In genomic region chr20:44070139-44070900, GRCh38 we compare ENCODE assay signal across 10 cellular contexts.
DNase-seq lines count a peak whose midpoint lies in the region; ATAC-seq and TF ChIP-seq lines count a peak whose summit lies in the region.
"Had no signal": no experiment of that assay in that cellular context is flagged by ENCODE, and none has a peak within 500 bp of the region (broad histone marks: within the 10 kb centered on the region; RNA-seq: fewer than 3 reads in every experiment).

No MANE protein-coding gene starts in this region.

- H3K9me3 Mint-ChIP-seq in activated B cell treated with CpG ODN at 0.5 μM for 24 hours: no peaks in the 10 kb centered on the region
- no peaks in the 10 kb centered on the region for H3K9me3 Mint-ChIP-seq in stimulated activated memory B cell treated with anti-CD40 and anti-IgM and Interleukin-4, amounts not matched to agents 10 μg/mL and 1 μg/mL and 100 μg/mL, for 72 hours

- intact Hi-C loops in activated B cell treated with CpG ODN at 0.5 μM for 24 hours (cut with micrococcal nuclease) (no loop called here), psoas muscle (cut with DNase I) (no loop called here)

- peaks cover 39% of the 10 kb centered on the region for H3K4me1 Mint-ChIP-seq in activated B cell treated with CpG ODN at 0.5 μM for 24 hours
- peaks cover 33% of the 10 kb centered on the region for H3K4me1 Mint-ChIP-seq in stimulated activated memory B cell treated with anti-CD40 and anti-IgM and Interleukin-4, amounts not matched to agents 10 μg/mL and 1 μg/mL and 100 μg/mL, for 72 hours

- no peak for TF ChIP-seq RAD21 in Ishikawa (IDR thresholded peaks at IDR 0.05; ENCODE audit: low read depth)

- peaks cover 5% of the 10 kb centered on the region for H3K27me3 Mint-ChIP-seq in activated B cell treated with CpG ODN at 0.5 μM for 24 hours
- peaks cover 35% of the 10 kb centered on the region for H3K27me3 Mint-ChIP-seq in stimulated activated memory B cell treated with anti-CD40 and anti-IgM and Interleukin-4, amounts not matched to agents 10 μg/mL and 1 μg/mL and 100 μg/mL, for 72 hours

- no peak for TF ChIP-seq EP300 in Ishikawa (IDR thresholded peaks at IDR 0.05; ENCODE audit: borderline replicate concordance)

- peak overlapping the region; percentile 80 for H3K4me3 Mint-ChIP-seq in activated B cell treated with CpG ODN at 0.5 μM for 24 hours
- H3K4me3 Mint-ChIP-seq in stimulated activated memory B cell treated with anti-CD40 and anti-IgM and Interleukin-4, amounts not matched to agents 10 μg/mL and 1 μg/mL and 100 μg/mL, for 72 hours: peak overlapping the region; percentile 77

- no peak overlapping the region for H3K27ac ChIP-seq in psoas muscle

- POLR2A ChIA-PET in activated B cell treated with CpG ODN at 0.5 μM for 24 hours (lab: Charles Lee): interaction anchor here (1.2 to 4.2 kb wide), 3 partner anchors 230 to 320 kb away, joined by 3 to 27 read pairs (median 4); no protein-coding TSS in a partner anchor

- peaks cover 0 to 5% (median 0%) of the 10 kb centered on the region in 3 donors for H3K27me3 ChIP-seq in psoas muscle (ENCODE audit: insufficient read depth in 3 of 3, low read length in 2 of 3)

- no peaks in the 10 kb centered on the region for H3K36me3 ChIP-seq in psoas muscle (ENCODE audit: insufficient read depth in 1 of 2, low read depth in 1 of 2)

- no peaks in the 10 kb centered on the region for H3K9me3 ChIP-seq in psoas muscle

- CTCF ChIA-PET in activated B cell treated with CpG ODN at 0.5 μM for 24 hours (lab: Charles Lee): no interaction called here

- no peak for ATAC-seq in activated B cell treated with CpG ODN at 0.5 μM for 24 hours (ENCODE audit: low read depth)
- ATAC-seq in stimulated activated memory B cell treated with anti-CD40 and anti-IgM and Interleukin-4, amounts not matched to agents 10 μg/mL and 1 μg/mL and 100 μg/mL, for 72 hours: no peak
- ATAC-seq in omental fat pad (ENCODE audit: low FRiP score): no peak
- no peak for ATAC-seq in psoas muscle
- ATAC-seq: K562, Panc1 had no signal

- 69 to 81% (median 76%) methylated on average over 17 of the region's 17 CpGs for WGBS in psoas muscle, 3 donors

- peaks cover 8% of the 10 kb centered on the region for H3K4me1 ChIP-seq in psoas muscle

- no peak for TF ChIP-seq CTCF in activated B cell treated with CpG ODN at 0.5 μM for 24 hours (IDR thresholded peaks at IDR 0.05)
- no peak for TF ChIP-seq CTCF in omental fat pad (IDR thresholded peaks at IDR 0.05)
- no peak for TF ChIP-seq CTCF in psoas muscle (IDR thresholded peaks at IDR 0.05)

- H3K27ac Mint-ChIP-seq in activated B cell treated with CpG ODN at 0.5 μM for 24 hours: peak overlapping the region; percentile 88
- peak overlapping the region; percentile 97 for H3K27ac Mint-ChIP-seq in stimulated activated memory B cell treated with anti-CD40 and anti-IgM and Interleukin-4, amounts not matched to agents 10 μg/mL and 1 μg/mL and 100 μg/mL, for 72 hours

- H3K36me3 Mint-ChIP-seq in activated B cell treated with CpG ODN at 0.5 μM for 24 hours (ENCODE audit: low read depth): no peaks in the 10 kb centered on the region
- H3K36me3 Mint-ChIP-seq in stimulated activated memory B cell treated with anti-CD40 and anti-IgM and Interleukin-4, amounts not matched to agents 10 μg/mL and 1 μg/mL and 100 μg/mL, for 72 hours: no peaks in the 10 kb centered on the region

- H3K4me3 ChIP-seq in psoas muscle: no peak overlapping the region
- H3K4me3 ChIP-seq: K562 had no signal

- DNase-seq in activated B cell treated with CpG ODN at 0.5 μM for 24 hours (peak; percentile 13), omental fat pad (ENCODE audit: low spot score) (no peak), Kasumi-1 (lab: John Stamatoyannopoulos, UW) (no peak), psoas muscle (no peak)
- DNase-seq in effector CD8-positive, alpha-beta T cell (lab: John Stamatoyannopoulos, UW): peak; percentile 46
- DNase-seq: EL had no signal

TF ChIP-seq in Ishikawa, 13 proteins besides CTCF, POLR2A, EP300 and RAD21:
- TF ChIP-seq, protein P1, sequence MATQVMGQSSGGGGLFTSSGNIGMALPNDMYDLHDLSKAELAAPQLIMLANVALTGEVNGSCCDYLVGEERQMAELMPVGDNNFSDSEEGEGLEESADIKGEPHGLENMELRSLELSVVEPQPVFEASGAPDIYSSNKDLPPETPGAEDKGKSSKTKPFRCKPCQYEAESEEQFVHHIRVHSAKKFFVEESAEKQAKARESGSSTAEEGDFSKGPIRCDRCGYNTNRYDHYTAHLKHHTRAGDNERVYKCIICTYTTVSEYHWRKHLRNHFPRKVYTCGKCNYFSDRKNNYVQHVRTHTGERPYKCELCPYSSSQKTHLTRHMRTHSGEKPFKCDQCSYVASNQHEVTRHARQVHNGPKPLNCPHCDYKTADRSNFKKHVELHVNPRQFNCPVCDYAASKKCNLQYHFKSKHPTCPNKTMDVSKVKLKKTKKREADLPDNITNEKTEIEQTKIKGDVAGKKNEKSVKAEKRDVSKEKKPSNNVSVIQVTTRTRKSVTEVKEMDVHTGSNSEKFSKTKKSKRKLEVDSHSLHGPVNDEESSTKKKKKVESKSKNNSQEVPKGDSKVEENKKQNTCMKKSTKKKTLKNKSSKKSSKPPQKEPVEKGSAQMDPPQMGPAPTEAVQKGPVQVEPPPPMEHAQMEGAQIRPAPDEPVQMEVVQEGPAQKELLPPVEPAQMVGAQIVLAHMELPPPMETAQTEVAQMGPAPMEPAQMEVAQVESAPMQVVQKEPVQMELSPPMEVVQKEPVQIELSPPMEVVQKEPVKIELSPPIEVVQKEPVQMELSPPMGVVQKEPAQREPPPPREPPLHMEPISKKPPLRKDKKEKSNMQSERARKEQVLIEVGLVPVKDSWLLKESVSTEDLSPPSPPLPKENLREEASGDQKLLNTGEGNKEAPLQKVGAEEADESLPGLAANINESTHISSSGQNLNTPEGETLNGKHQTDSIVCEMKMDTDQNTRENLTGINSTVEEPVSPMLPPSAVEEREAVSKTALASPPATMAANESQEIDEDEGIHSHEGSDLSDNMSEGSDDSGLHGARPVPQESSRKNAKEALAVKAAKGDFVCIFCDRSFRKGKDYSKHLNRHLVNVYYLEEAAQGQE (IDR thresholded peaks at IDR 0.05; ENCODE audit: low read depth): peak; percentile 49; the same call in 1 of the 2 replicates
- TF ChIP-seq YY1 (IDR thresholded peaks at IDR 0.05; ENCODE audit: low read depth): no peak
- TF ChIP-seq TCF12 (IDR thresholded peaks at IDR 0.05; ENCODE audit: low read depth): no peak
- no peak for TF ChIP-seq TEAD4 (IDR thresholded peaks at IDR 0.05)
- no peak for TF ChIP-seq ZBTB7A (IDR thresholded peaks at IDR 0.05; ENCODE audit: low read depth)

Comparison
In these comparisons a context has a peak if more than half of its experiments do, and no peak if none do; other contexts are left out.
1. DNase-seq: peak in activated B cell treated with CpG ODN at 0.5 μM for 24 hours (single experiment) and effector CD8-positive, alpha-beta T cell (single experiment); none in omental fat pad (single experiment), Kasumi-1 (0 of 2) and psoas muscle (0 of 2).